ENCODE assay signal across 1 cellular context in the genomic region with DNA sequence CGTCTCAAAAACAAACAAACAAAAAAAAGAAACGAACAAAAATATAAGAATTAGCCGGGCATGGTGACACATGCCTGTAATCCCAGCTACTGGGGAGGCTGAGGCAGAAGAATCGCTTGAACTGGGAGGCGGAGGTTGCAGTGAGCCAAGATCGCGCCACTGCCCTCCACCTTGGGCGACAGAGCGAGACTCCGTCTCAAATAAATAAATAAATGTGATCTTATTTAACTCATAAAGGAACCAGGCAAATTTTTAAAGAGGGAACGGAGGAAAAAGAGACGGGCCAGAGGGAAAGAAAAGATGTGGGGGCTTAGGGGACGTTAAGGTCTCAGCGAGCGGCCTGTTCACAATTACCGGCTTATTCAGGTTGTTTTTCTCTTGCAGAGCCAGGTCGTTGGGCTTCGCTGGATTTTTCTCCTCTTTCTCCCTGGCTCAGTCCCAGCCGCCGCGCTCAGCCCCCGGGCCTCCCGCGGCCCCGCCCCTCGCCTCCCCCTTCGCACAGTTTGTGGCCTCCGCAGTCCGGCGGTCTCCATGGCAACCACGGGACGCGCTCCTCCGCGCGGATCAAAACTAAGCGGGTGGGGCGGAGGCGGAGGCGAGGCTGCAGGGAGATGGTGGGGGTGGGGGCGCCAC.
TF ChIP-seq lines count a peak whose summit lies in the region.

No MANE protein-coding gene starts in this region.

TF ChIP-seq in HepG2, 621 proteins besides CTCF, POLR2A, EP300 and RAD21 (continued from another document and continues in another):
- TF ChIP-seq, protein P1, sequence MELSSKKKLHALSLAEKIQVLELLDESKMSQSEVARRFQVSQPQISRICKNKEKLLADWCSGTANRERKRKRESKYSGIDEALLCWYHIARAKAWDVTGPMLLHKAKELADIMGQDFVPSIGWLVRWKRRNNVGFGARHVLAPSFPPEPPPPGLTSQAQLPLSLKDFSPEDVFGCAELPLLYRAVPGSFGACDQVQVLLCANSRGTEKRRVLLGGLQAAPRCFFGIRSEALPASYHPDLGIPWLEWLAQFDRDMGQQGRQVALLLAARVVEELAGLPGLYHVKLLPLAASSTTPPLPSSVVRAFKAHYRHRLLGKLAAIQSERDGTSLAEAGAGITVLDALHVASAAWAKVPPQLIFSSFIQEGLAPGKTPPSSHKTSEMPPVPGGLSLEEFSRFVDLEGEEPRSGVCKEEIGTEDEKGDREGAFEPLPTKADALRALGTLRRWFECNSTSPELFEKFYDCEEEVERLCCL (CRISPR knock-in tag; IDR thresholded peaks at IDR 0.05; ENCODE audit: borderline replicate concordance): no peak
- TF ChIP-seq, protein P2, sequence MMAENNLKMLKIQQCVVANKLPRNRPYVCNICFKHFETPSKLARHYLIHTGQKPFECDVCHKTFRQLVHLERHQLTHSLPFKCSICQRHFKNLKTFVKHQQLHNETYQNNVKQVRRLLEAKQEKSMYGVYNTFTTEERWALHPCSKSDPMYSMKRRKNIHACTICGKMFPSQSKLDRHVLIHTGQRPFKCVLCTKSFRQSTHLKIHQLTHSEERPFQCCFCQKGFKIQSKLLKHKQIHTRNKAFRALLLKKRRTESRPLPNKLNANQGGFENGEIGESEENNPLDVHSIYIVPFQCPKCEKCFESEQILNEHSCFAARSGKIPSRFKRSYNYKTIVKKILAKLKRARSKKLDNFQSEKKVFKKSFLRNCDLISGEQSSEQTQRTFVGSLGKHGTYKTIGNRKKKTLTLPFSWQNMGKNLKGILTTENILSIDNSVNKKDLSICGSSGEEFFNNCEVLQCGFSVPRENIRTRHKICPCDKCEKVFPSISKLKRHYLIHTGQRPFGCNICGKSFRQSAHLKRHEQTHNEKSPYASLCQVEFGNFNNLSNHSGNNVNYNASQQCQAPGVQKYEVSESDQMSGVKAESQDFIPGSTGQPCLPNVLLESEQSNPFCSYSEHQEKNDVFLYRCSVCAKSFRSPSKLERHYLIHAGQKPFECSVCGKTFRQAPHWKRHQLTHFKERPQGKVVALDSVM (CRISPR knock-in tag; IDR thresholded peaks at IDR 0.05): peak; percentile 42
- TF ChIP-seq, protein P3, sequence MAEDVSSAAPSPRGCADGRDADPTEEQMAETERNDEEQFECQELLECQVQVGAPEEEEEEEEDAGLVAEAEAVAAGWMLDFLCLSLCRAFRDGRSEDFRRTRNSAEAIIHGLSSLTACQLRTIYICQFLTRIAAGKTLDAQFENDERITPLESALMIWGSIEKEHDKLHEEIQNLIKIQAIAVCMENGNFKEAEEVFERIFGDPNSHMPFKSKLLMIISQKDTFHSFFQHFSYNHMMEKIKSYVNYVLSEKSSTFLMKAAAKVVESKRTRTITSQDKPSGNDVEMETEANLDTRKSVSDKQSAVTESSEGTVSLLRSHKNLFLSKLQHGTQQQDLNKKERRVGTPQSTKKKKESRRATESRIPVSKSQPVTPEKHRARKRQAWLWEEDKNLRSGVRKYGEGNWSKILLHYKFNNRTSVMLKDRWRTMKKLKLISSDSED (CRISPR knock-in tag; IDR thresholded peaks at IDR 0.05): no peak
- TF ChIP-seq ATM (IDR thresholded peaks at IDR 0.05; ENCODE audit: borderline replicate concordance) (no peak), ZNF563 (CRISPR knock-in tag; IDR thresholded peaks at IDR 0.05) (no peak), ZBTB7A (CRISPR knock-in tag; IDR thresholded peaks at IDR 0.05) (no peak), ZNF232 (CRISPR knock-in tag; IDR thresholded peaks at IDR 0.05; ENCODE audit: borderline replicate concordance) (no peak), ELF4 (CRISPR knock-in tag; IDR thresholded peaks at IDR 0.05; ENCODE audit: borderline replicate concordance) (no peak), ZNF605 (CRISPR knock-in tag; IDR thresholded peaks at IDR 0.05) (no peak), ZNF724P (CRISPR knock-in tag; IDR thresholded peaks at IDR 0.05; ENCODE audit: borderline replicate concordance) (no peak), GABPA (IDR thresholded peaks at IDR 0.05; ENCODE audit: low read depth, low read length) (no peak), GABPA (CRISPR knock-in tag; IDR thresholded peaks at IDR 0.05; ENCODE audit: low read depth) (no peak), ZNF878 (CRISPR knock-in tag; IDR thresholded peaks at IDR 0.05) (no peak), ZNF326 (CRISPR knock-in tag; IDR thresholded peaks at IDR 0.05; ENCODE audit: borderline replicate concordance) (no peak), KLF13 (CRISPR knock-in tag; IDR thresholded peaks at IDR 0.05) (no peak), ZNF3 (CRISPR knock-in tag; IDR thresholded peaks at IDR 0.05) (no peak), KDM2A (CRISPR knock-in tag; IDR thresholded peaks at IDR 0.05; ENCODE audit: borderline replicate concordance, low read depth) (peak; percentile 69; the same call in 1 of the 2 replicates), ZNF468 (CRISPR knock-in tag; IDR thresholded peaks at IDR 0.05) (no peak), ZNF382 (CRISPR knock-in tag; IDR thresholded peaks at IDR 0.05; ENCODE audit: borderline replicate concordance) (no peak), ZSCAN20 (CRISPR knock-in tag; IDR thresholded peaks at IDR 0.05; ENCODE audit: borderline replicate concordance) (no peak)
- TF ChIP-seq, protein P4, sequence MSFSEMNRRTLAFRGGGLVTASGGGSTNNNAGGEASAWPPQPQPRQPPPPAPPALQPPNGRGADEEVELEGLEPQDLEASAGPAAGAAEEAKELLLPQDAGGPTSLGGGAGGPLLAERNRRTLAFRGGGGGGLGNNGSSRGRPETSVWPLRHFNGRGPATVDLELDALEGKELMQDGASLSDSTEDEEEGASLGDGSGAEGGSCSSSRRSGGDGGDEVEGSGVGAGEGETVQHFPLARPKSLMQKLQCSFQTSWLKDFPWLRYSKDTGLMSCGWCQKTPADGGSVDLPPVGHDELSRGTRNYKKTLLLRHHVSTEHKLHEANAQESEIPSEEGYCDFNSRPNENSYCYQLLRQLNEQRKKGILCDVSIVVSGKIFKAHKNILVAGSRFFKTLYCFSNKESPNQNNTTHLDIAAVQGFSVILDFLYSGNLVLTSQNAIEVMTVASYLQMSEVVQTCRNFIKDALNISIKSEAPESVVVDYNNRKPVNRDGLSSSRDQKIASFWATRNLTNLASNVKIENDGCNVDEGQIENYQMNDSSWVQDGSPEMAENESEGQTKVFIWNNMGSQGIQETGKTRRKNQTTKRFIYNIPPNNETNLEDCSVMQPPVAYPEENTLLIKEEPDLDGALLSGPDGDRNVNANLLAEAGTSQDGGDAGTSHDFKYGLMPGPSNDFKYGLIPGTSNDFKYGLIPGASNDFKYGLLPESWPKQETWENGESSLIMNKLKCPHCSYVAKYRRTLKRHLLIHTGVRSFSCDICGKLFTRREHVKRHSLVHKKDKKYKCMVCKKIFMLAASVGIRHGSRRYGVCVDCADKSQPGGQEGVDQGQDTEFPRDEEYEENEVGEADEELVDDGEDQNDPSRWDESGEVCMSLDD (CRISPR knock-in tag; IDR thresholded peaks at IDR 0.05; ENCODE audit: borderline replicate concordance): no peak
- TF ChIP-seq, protein P5, sequence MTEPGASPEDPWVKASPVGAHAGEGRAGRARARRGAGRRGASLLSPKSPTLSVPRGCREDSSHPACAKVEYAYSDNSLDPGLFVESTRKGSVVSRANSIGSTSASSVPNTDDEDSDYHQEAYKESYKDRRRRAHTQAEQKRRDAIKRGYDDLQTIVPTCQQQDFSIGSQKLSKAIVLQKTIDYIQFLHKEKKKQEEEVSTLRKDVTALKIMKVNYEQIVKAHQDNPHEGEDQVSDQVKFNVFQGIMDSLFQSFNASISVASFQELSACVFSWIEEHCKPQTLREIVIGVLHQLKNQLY (CRISPR knock-in tag; IDR thresholded peaks at IDR 0.05): peak; percentile 30; the same call in 1 of the 2 replicates
- TF ChIP-seq, protein P6, sequence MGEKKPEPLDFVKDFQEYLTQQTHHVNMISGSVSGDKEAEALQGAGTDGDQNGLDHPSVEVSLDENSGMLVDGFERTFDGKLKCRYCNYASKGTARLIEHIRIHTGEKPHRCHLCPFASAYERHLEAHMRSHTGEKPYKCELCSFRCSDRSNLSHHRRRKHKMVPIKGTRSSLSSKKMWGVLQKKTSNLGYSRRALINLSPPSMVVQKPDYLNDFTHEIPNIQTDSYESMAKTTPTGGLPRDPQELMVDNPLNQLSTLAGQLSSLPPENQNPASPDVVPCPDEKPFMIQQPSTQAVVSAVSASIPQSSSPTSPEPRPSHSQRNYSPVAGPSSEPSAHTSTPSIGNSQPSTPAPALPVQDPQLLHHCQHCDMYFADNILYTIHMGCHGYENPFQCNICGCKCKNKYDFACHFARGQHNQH (CRISPR knock-in tag; IDR thresholded peaks at IDR 0.05): peak; percentile 29; the same call in 1 of the 2 replicates
- TF ChIP-seq, protein P7, sequence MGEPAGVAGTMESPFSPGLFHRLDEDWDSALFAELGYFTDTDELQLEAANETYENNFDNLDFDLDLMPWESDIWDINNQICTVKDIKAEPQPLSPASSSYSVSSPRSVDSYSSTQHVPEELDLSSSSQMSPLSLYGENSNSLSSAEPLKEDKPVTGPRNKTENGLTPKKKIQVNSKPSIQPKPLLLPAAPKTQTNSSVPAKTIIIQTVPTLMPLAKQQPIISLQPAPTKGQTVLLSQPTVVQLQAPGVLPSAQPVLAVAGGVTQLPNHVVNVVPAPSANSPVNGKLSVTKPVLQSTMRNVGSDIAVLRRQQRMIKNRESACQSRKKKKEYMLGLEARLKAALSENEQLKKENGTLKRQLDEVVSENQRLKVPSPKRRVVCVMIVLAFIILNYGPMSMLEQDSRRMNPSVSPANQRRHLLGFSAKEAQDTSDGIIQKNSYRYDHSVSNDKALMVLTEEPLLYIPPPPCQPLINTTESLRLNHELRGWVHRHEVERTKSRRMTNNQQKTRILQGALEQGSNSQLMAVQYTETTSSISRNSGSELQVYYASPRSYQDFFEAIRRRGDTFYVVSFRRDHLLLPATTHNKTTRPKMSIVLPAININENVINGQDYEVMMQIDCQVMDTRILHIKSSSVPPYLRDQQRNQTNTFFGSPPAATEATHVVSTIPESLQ (CRISPR knock-in tag; conservative IDR thresholded peaks at IDR 0.05): no peak
- TF ChIP-seq, protein P8, sequence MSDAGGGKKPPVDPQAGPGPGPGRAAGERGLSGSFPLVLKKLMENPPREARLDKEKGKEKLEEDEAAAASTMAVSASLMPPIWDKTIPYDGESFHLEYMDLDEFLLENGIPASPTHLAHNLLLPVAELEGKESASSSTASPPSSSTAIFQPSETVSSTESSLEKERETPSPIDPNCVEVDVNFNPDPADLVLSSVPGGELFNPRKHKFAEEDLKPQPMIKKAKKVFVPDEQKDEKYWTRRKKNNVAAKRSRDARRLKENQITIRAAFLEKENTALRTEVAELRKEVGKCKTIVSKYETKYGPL (CRISPR knock-in tag; IDR thresholded peaks at IDR 0.05): no peak
- TF ChIP-seq, protein P9, sequence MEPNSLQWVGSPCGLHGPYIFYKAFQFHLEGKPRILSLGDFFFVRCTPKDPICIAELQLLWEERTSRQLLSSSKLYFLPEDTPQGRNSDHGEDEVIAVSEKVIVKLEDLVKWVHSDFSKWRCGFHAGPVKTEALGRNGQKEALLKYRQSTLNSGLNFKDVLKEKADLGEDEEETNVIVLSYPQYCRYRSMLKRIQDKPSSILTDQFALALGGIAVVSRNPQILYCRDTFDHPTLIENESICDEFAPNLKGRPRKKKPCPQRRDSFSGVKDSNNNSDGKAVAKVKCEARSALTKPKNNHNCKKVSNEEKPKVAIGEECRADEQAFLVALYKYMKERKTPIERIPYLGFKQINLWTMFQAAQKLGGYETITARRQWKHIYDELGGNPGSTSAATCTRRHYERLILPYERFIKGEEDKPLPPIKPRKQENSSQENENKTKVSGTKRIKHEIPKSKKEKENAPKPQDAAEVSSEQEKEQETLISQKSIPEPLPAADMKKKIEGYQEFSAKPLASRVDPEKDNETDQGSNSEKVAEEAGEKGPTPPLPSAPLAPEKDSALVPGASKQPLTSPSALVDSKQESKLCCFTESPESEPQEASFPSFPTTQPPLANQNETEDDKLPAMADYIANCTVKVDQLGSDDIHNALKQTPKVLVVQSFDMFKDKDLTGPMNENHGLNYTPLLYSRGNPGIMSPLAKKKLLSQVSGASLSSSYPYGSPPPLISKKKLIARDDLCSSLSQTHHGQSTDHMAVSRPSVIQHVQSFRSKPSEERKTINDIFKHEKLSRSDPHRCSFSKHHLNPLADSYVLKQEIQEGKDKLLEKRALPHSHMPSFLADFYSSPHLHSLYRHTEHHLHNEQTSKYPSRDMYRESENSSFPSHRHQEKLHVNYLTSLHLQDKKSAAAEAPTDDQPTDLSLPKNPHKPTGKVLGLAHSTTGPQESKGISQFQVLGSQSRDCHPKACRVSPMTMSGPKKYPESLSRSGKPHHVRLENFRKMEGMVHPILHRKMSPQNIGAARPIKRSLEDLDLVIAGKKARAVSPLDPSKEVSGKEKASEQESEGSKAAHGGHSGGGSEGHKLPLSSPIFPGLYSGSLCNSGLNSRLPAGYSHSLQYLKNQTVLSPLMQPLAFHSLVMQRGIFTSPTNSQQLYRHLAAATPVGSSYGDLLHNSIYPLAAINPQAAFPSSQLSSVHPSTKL (CRISPR knock-in tag; IDR thresholded peaks at IDR 0.05): peak; percentile 38; the same call in 1 of the 2 replicates
- TF ChIP-seq, protein P10, sequence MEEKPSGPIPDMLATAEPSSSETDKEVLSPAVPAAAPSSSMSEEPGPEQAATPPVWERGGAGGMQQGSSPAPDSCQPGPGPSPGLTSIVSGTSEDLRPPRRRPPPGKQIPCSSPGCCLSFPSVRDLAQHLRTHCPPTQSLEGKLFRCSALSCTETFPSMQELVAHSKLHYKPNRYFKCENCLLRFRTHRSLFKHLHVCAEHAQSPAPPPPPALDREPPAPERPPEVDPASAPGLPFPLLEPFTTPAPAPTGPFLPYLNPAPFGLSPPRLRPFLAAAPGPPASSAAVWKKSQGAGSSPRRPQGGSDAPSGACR (CRISPR knock-in tag; IDR thresholded peaks at IDR 0.05): no peak
- TF ChIP-seq, protein P11, sequence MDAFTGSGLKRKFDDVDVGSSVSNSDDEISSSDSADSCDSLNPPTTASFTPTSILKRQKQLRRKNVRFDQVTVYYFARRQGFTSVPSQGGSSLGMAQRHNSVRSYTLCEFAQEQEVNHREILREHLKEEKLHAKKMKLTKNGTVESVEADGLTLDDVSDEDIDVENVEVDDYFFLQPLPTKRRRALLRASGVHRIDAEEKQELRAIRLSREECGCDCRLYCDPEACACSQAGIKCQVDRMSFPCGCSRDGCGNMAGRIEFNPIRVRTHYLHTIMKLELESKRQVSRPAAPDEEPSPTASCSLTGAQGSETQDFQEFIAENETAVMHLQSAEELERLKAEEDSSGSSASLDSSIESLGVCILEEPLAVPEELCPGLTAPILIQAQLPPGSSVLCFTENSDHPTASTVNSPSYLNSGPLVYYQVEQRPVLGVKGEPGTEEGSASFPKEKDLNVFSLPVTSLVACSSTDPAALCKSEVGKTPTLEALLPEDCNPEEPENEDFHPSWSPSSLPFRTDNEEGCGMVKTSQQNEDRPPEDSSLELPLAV (CRISPR knock-in tag; conservative IDR thresholded peaks at IDR 0.05; ENCODE audit: low read depth): no peak
- TF ChIP-seq, protein P12, sequence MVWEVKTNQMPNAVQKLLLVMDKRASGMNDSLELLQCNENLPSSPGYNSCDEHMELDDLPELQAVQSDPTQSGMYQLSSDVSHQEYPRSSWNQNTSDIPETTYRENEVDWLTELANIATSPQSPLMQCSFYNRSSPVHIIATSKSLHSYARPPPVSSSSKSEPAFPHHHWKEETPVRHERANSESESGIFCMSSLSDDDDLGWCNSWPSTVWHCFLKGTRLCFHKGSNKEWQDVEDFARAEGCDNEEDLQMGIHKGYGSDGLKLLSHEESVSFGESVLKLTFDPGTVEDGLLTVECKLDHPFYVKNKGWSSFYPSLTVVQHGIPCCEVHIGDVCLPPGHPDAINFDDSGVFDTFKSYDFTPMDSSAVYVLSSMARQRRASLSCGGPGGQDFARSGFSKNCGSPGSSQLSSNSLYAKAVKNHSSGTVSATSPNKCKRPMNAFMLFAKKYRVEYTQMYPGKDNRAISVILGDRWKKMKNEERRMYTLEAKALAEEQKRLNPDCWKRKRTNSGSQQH (CRISPR knock-in tag; IDR thresholded peaks at IDR 0.05; ENCODE audit: low read depth): peak; percentile 60; the same call in 1 of the 2 replicates
